ENCODE assay signal across 1 cellular context in genomic region chr2:230861564-230862255, GRCh38.
TF ChIP-seq lines count a peak whose summit lies in the region.

No MANE protein-coding gene starts in this region.

TF ChIP-seq in SK-N-SH, 30 proteins besides CTCF, POLR2A, EP300 and RAD21 (continued from another document):
- TF ChIP-seq MEF2A (IDR thresholded peaks at IDR 0.05; ENCODE audit: borderline replicate concordance, low read depth) = no peak
TF ChIP-seq in SK-N-SH: peak in this region for 0.
